14 cellular contexts compared by ENCODE assay signal in genomic region chr17:6912110-6913051, GRCh38.
"Had no signal": no experiment of that assay in that cellular context is flagged by ENCODE, and none has a peak within 500 bp of the region (broad histone marks: within the 10 kb centered on the region; RNA-seq: fewer than 3 reads in every experiment).

No MANE protein-coding gene starts in this region.

- FAIRE-seq: kidney had no signal

- H3K36me3 ChIP-seq: gastroesophageal sphincter, left ventricle myocardium inferior, ovary, WERI-Rb-1 had no signal

- H3K9me3 ChIP-seq: gastroesophageal sphincter, left ventricle myocardium inferior, ovary, testis had no signal

- ATAC-seq: activated CD4-positive, alpha-beta T cell treated with anti-CD3 and anti-CD28 coated beads for 36 hours; gastroesophageal sphincter; stimulated activated naive CD8-positive, alpha-beta T cell treated with anti-CD3 and anti-CD28 coated beads, Interleukin-15, amount 100 ng/mL, for 72 hours had no signal

- H3K27me3 ChIP-seq: ovary, testis had no signal

- H3K27ac ChIP-seq: gastroesophageal sphincter, left ventricle myocardium inferior, ovary, testis, WERI-Rb-1 had no signal

- DNase-seq: activated CD4-positive, alpha-beta T cell treated with anti-CD3 and anti-CD28 coated beads for 36 hours; activated CD8-positive, alpha-beta memory T cell treated with anti-CD3 and anti-CD28 coated beads for 24 hours; activated naive CD4-positive, alpha-beta T cell treated with anti-CD3 and anti-CD28 coated beads for 36 hours; effector memory CD4-positive, alpha-beta T cell; kidney; left ventricle myocardium inferior; mesendoderm; ovary; stimulated activated CD4-positive, alpha-beta T cell treated with anti-CD3 and anti-CD28 coated beads, Interleukin-2, amount 100 ng/mL, for 48 hours; stimulated activated CD8-positive, alpha-beta memory T cell treated with anti-CD3 and anti-CD28 coated beads, Interleukin-4, amount 100 ng/mL, for 48 hours; stimulated activated naive CD8-positive, alpha-beta T cell treated with anti-CD3 and anti-CD28 coated beads, Interleukin-15, amount 100 ng/mL, for 72 hours; testis; WERI-Rb-1 had no signal

- H3K4me3 ChIP-seq: gastroesophageal sphincter, left ventricle myocardium inferior, ovary, testis had no signal
